22 cellular contexts compared by ENCODE assay signal in the genomic region with DNA sequence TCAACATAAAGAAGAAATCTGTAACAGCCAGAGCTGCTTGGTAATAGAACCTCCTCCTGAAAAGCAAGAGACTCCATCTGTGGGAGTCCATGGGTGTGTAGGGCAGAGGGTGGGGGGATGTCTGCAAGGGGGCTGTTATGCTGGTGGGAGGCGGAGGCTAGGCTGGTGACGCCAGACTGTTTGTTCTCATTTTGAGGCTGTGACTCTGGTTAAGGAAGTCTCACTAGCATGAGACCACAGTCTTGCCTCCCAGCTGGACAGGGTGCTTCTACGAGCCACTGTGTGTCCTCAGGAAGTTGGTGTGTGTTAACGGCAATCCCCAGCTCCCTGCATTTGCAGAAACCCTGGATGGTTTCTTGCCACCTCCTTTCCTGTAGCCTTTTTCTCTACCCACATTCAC.
"Had no signal": no experiment of that assay in that cellular context is flagged by ENCODE, and none has a peak within 500 bp of the region (broad histone marks: within the 10 kb centered on the region; RNA-seq: fewer than 3 reads in every experiment).

No MANE protein-coding gene starts in this region.

- H3K9me3 Mint-ChIP-seq: effector memory CD8-positive, alpha-beta T cell; neural crest cell; T-helper 2 cell treated with Interferon-gamma antibody and Interleukin-4, amounts not matched to agents 5 μg/mL and 100 μg/mL, for 36 hours had no signal

- H3K27me3 Mint-ChIP-seq: progenitor cell of endocrine pancreas had no signal

- FAIRE-seq: endothelial cell of umbilical vein, islet of Langerhans, TTC549 had no signal

- H3K4me3 Mint-ChIP-seq: activated T-helper 17 cell treated with anti-CD3 and anti-CD28 coated beads, Interleukin-2, amount 50 U/mL, for 72 hours; brain; effector memory CD8-positive, alpha-beta T cell; neural crest cell; T-cell; T-helper 2 cell treated with Interferon-gamma antibody and Interleukin-4, amounts not matched to agents 5 μg/mL and 100 μg/mL, for 36 hours had no signal

- H3K36me3 Mint-ChIP-seq: T-cell had no signal

- DNase-seq: activated CD4-positive, alpha-beta T cell treated with anti-CD3 and anti-CD28 coated beads for 1 hour; activated CD4-positive, alpha-beta T cell treated with anti-CD3 and anti-CD28 coated beads, Interleukin-2, amount 50 U/mL, for 1 hour; activated T-cell treated with anti-CD3 and anti-CD28 coated beads, Interleukin-2, amount 50 U/mL, for 1 hour; caudate nucleus; effector memory CD8-positive, alpha-beta T cell; gastrocnemius medialis; heart left ventricle; left cardiac atrium; mesenchymal stem cell; retina; spleen; stimulated activated CD4-positive, alpha-beta T cell treated with anti-CD3 and anti-CD28 coated beads, Interleukin-4, amount 100 ng/mL, for 1 hour; stimulated activated naive CD4-positive, alpha-beta T cell treated with Interleukin-2 at 50 U/mL for 16 hours; T-cell had no signal

- H3K27ac Mint-ChIP-seq: activated T-helper 17 cell treated with anti-CD3 and anti-CD28 coated beads, Interleukin-2, amount 50 U/mL, for 72 hours; effector memory CD8-positive, alpha-beta T cell; progenitor cell of endocrine pancreas; T-cell; T-helper 2 cell treated with Interferon-gamma antibody and Interleukin-4, amounts not matched to agents 5 μg/mL and 100 μg/mL, for 36 hours had no signal
